8 cellular contexts compared by ENCODE assay signal in genomic region chr7:158587425-158588084, GRCh38. TPM values are rescaled to one million over a fixed set of nuclear protein-coding genes. Genes with fewer than 3 reads are reported as not detected.
A peak's percentile ranks its signal among the peaks of the same experiment; 100 is the strongest.
DNase-seq lines count a peak whose midpoint lies in the region; ATAC-seq lines count a peak whose summit lies in the region.

Gene PTPRN2 (minus strand): TSS chr7:158587823.

- no peak within 1 kb of the TSS for H3K4ac ChIP-seq in mesenchymal stem cell (ENCODE audit: low read depth in 1 of 2, low read length in 2 of 2)

- peaks cover 0 to 21% (median 4%) of the 10 kb centered on the region in 4 donors for H3K4me1 Mint-ChIP-seq in CD4-positive, CD25-positive, alpha-beta regulatory T cell
- peaks cover 10% of the 10 kb centered on the region for H3K4me1 Mint-ChIP-seq in activated CD4-positive, alpha-beta memory T cell treated with anti-CD3 and anti-CD28 coated beads for 36 hours (ENCODE audit: low read depth)
- H3K4me1 Mint-ChIP-seq in effector memory CD8-positive, alpha-beta T cell (ENCODE audit: low read depth in 2 of 2): peaks cover 4 to 7% of the 10 kb centered on the region in 2 donors

- ATAC-seq in CD4-positive, CD25-positive, alpha-beta regulatory T cell (ENCODE audit: low read depth in 2 of 2): peak; percentile 75
- peak; percentile 80 for ATAC-seq in GM21723 (IDR thresholded peaks at IDR 0.05; ENCODE audit: unreplicated experiment)
- peak; percentile 86 for ATAC-seq in effector memory CD8-positive, alpha-beta T cell (replicated peaks)

- H3K4me2 ChIP-seq in mesenchymal stem cell (ENCODE audit: low read length, poor library complexity, severe bottlenecking): peak within 1 kb of the TSS; percentile 60

- no peak within 1 kb of the TSS for H3K14ac ChIP-seq in mesenchymal stem cell (ENCODE audit: low read length in 2 of 2)

- peaks cover 0 to 9% (median 3%) of the 10 kb centered on the region in 7 donors for H3K9me3 Mint-ChIP-seq in CD4-positive, CD25-positive, alpha-beta regulatory T cell
- no peaks in the 10 kb centered on the region for H3K9me3 Mint-ChIP-seq in activated CD4-positive, alpha-beta memory T cell treated with anti-CD3 and anti-CD28 coated beads for 36 hours
- H3K9me3 Mint-ChIP-seq in effector memory CD8-positive, alpha-beta T cell: no peaks in the 10 kb centered on the region

- H3K4me3 Mint-ChIP-seq in CD4-positive, CD25-positive, alpha-beta regulatory T cell: peak within 1 kb of the TSS; percentile 41 to 75 (median 61)
- no peak within 1 kb of the TSS for H3K4me3 Mint-ChIP-seq in activated CD4-positive, alpha-beta memory T cell treated with anti-CD3 and anti-CD28 coated beads for 36 hours
- H3K4me3 Mint-ChIP-seq in effector memory CD8-positive, alpha-beta T cell: peak within 1 kb of the TSS; percentile 62 to 71

- no peak within 1 kb of the TSS for H3K27ac Mint-ChIP-seq in CD4-positive, CD25-positive, alpha-beta regulatory T cell
- no peak within 1 kb of the TSS for H3K27ac Mint-ChIP-seq in activated CD4-positive, alpha-beta memory T cell treated with anti-CD3 and anti-CD28 coated beads for 36 hours
- H3K27ac Mint-ChIP-seq in effector memory CD8-positive, alpha-beta T cell: peak within 1 kb of the TSS in 1 of 2 donors; percentile 39

- no peak within 1 kb of the TSS for H3K23ac ChIP-seq in mesenchymal stem cell (ENCODE audit: low read length in 2 of 2)

- no peak within 1 kb of the TSS for H3K18ac ChIP-seq in mesenchymal stem cell (ENCODE audit: low read depth in 1 of 2, low read length in 2 of 2)

- H3K9me3 ChIP-seq in CD4-positive, CD25-positive, alpha-beta regulatory T cell (ENCODE audit: control insufficient read depth in 2 of 2, low read length in 2 of 2): peaks cover 0 to under 1% of the 10 kb centered on the region in 2 experiments
- no peaks in the 10 kb centered on the region for H3K9me3 ChIP-seq in mesenchymal stem cell (ENCODE audit: control insufficient read depth, low read length)

- H3K27ac ChIP-seq in CD4-positive, CD25-positive, alpha-beta regulatory T cell (ENCODE audit: insufficient read depth, low read length, poor library complexity, severe bottlenecking): no peak within 1 kb of the TSS
- no peak within 1 kb of the TSS for H3K27ac ChIP-seq in mesenchymal stem cell (ENCODE audit: low read length, poor library complexity, severe bottlenecking)

- DNase-seq in CD4-positive, CD25-positive, alpha-beta regulatory T cell: peak; percentile 34 to 42 (median 38)
- DNase-seq in NCI-H2196 treated with DMSO at 0.1 percent for 48 hours (lab: John Stamatoyannopoulos, UW; ENCODE audit: unreplicated experiment): peak; percentile 3
- peak; percentile 69 for DNase-seq in activated CD4-positive, alpha-beta memory T cell treated with anti-CD3 and anti-CD28 coated beads for 36 hours
- DNase-seq in effector memory CD8-positive, alpha-beta T cell: peak; percentile 12 to 35 (median 18)
- DNase-seq in mesenchymal stem cell: peak; percentile 22
- peak; percentile 5 for DNase-seq in stimulated activated CD8-positive, alpha-beta memory T cell treated with anti-CD3 and anti-CD28 coated beads, Interleukin-15, amount 100 ng/mL, for 4 hours (ENCODE audit: low read depth in 2 of 2)
- no peak for DNase-seq in cortex of kidney (lab: John Stamatoyannopoulos, UW)

- no peak within 1 kb of the TSS for H3K9ac ChIP-seq in mesenchymal stem cell (ENCODE audit: low read length)

- H4K8ac ChIP-seq in mesenchymal stem cell (ENCODE audit: low read length): no peak within 1 kb of the TSS

- intact Hi-C loops in activated CD4-positive, alpha-beta memory T cell treated with anti-CD3 and anti-CD28 coated beads for 36 hours (cut with micrococcal nuclease): no loop called here

- H3K79me1 ChIP-seq in mesenchymal stem cell (replicated peaks; ENCODE audit: low read length, poor library complexity, severe bottlenecking): no peaks in the 10 kb centered on the region

- no peaks in the 10 kb centered on the region for H3K36me3 ChIP-seq in CD4-positive, CD25-positive, alpha-beta regulatory T cell (ENCODE audit: control insufficient read depth, insufficient read depth, low read length)
- H3K36me3 ChIP-seq in mesenchymal stem cell (ENCODE audit: control insufficient read depth in 1 of 2, insufficient read depth in 2 of 2, low read depth in 1 of 2, low read length in 2 of 2): no peaks in the 10 kb centered on the region

- H2BK5ac ChIP-seq in mesenchymal stem cell (ENCODE audit: low read depth, low read length, poor library complexity, severe bottlenecking): no peak within 1 kb of the TSS

- CTCF ChIA-PET in activated CD4-positive, alpha-beta memory T cell treated with anti-CD3 and anti-CD28 coated beads for 36 hours (lab: Charles Lee): no interaction called here

- POLR2A ChIA-PET in activated CD4-positive, alpha-beta memory T cell treated with anti-CD3 and anti-CD28 coated beads for 36 hours (lab: Charles Lee): no interaction called here

- H2AFZ ChIP-seq in mesenchymal stem cell (ENCODE audit: low read depth, low read length): no peak within 1 kb of the TSS

- no peak within 1 kb of the TSS for H2BK120ac ChIP-seq in mesenchymal stem cell (ENCODE audit: low read depth, low read length)

- no peak within 1 kb of the TSS for H2AK5ac ChIP-seq in mesenchymal stem cell (ENCODE audit: low read length, severe bottlenecking)

- 4% methylated on average over 22 of the region's 94 CpGs for WGBS in mesenchymal stem cell

- peaks cover 3% of the 10 kb centered on the region for H3K36me3 Mint-ChIP-seq in CD4-positive, CD25-positive, alpha-beta regulatory T cell
- peaks cover 2% of the 10 kb centered on the region for H3K36me3 Mint-ChIP-seq in activated CD4-positive, alpha-beta memory T cell treated with anti-CD3 and anti-CD28 coated beads for 36 hours
- peaks cover 13% of the 10 kb centered on the region for H3K36me3 Mint-ChIP-seq in effector memory CD8-positive, alpha-beta T cell (ENCODE audit: insufficient read depth)

- peaks cover 13% of the 10 kb centered on the region for H3K4me1 ChIP-seq in CD4-positive, CD25-positive, alpha-beta regulatory T cell (ENCODE audit: control insufficient read depth, insufficient read depth, low read length, poor library complexity, severe bottlenecking)
- peaks cover 7% of the 10 kb centered on the region for H3K4me1 ChIP-seq in mesenchymal stem cell (ENCODE audit: control insufficient read depth, insufficient read depth, low read depth, low read length)

- peaks cover 16% of the 10 kb centered on the region for H3K27me3 ChIP-seq in CD4-positive, CD25-positive, alpha-beta regulatory T cell (ENCODE audit: control insufficient read depth, insufficient read depth, low read length)
- peaks cover 21 to 49% of the 10 kb centered on the region in 2 experiments for H3K27me3 ChIP-seq in mesenchymal stem cell (ENCODE audit: control insufficient read depth in 1 of 2, insufficient read depth in 1 of 2, low read length in 2 of 2)

- H2BK12ac ChIP-seq in mesenchymal stem cell (ENCODE audit: low read length in 2 of 2): no peak within 1 kb of the TSS

- H2BK15ac ChIP-seq in mesenchymal stem cell (ENCODE audit: low read depth, poor library complexity, severe bottlenecking): no peak within 1 kb of the TSS

- peaks cover 48% of the 10 kb centered on the region for H3K27me3 Mint-ChIP-seq in CD4-positive, CD25-positive, alpha-beta regulatory T cell
- H3K27me3 Mint-ChIP-seq in activated CD4-positive, alpha-beta memory T cell treated with anti-CD3 and anti-CD28 coated beads for 36 hours: peaks cover 41% of the 10 kb centered on the region
- H3K27me3 Mint-ChIP-seq in effector memory CD8-positive, alpha-beta T cell: peaks cover 41 to 57% of the 10 kb centered on the region in 2 donors

- no peak within 1 kb of the TSS for H4K91ac ChIP-seq in mesenchymal stem cell (ENCODE audit: low read length)

- H3K4me3 ChIP-seq in CD4-positive, CD25-positive, alpha-beta regulatory T cell (ENCODE audit: low read depth, low read length): no peak within 1 kb of the TSS
- peak within 1 kb of the TSS in 1 of 2 experiments; percentile 45 for H3K4me3 ChIP-seq in mesenchymal stem cell (ENCODE audit: insufficient read depth in 1 of 2, low read depth in 1 of 2, low read length in 2 of 2)

RNA-seq across cellular contexts. Expression of gene PTPRN2, which starts in this region (rescaled TPM):
- total RNA-seq in CD4-positive, CD25-positive, alpha-beta regulatory T cell: 1.6 TPM
- 1 to 10 TPM; 1.9 to 4.7 (median 2.9) TPM for polyA plus RNA-seq in CD4-positive, CD25-positive, alpha-beta regulatory T cell
- total RNA-seq in activated CD4-positive, alpha-beta memory T cell treated with anti-CD3 and anti-CD28 coated beads for 36 hours: under 1 TPM; 0.51 to 0.64 TPM
- 0.51 TPM for polyA plus RNA-seq in mesenchymal stem cell (2013, experiment 1 of 2)
- 0.55 TPM for polyA plus RNA-seq in mesenchymal stem cell (2013, experiment 2 of 2)

Comparison
In these comparisons a context has a peak if more than half of its experiments do, and no peak if none do; other contexts are left out.
1. Peak in DNase-seq in activated CD4-positive, alpha-beta memory T cell treated with anti-CD3 and anti-CD28 coated beads for 36 hours; RNA of the gene not detected or under 1 TPM.